In genomic region chr4:52822583-52823477, GRCh38 we compare ENCODE assay signal across 12 cellular contexts. TPM values are rescaled to one million over a fixed set of nuclear protein-coding genes. Genes with fewer than 3 reads are reported as not detected.
DNase-seq lines count a peak whose midpoint lies in the region; ATAC-seq and TF ChIP-seq lines count a peak whose summit lies in the region.
"Had no signal": no experiment of that assay in that cellular context is flagged by ENCODE, and none has a peak within 500 bp of the region (broad histone marks: within the 10 kb centered on the region; RNA-seq: fewer than 3 reads in every experiment).

No MANE protein-coding gene starts in this region.

- no peaks in the 10 kb centered on the region for H3K79me1 ChIP-seq in neuronal stem cell (ENCODE audit: low read depth, low read length)

- H3K4me2 ChIP-seq in neuronal stem cell (ENCODE audit: insufficient read depth, low read length, poor library complexity, severe bottlenecking) = no peak overlapping the region

- no peak for ATAC-seq in HG03196 (IDR thresholded peaks at IDR 0.05; ENCODE audit: unreplicated experiment)
- ATAC-seq: psoas muscle had no signal

- H3K9ac ChIP-seq in adipocyte (ENCODE audit: low read length) = peak overlapping the region; percentile 15
- H3K9ac ChIP-seq in neuronal stem cell (ENCODE audit: low read depth, low read length, poor library complexity) = no peak overlapping the region

- CTCF ChIA-PET in AG04450 (lab: Charles Lee) = interaction anchor here (0.9 to 1.8 kb wide), 3 partner anchors 30 to 160 kb away, joined by 3 to 5 read pairs (median 3); no protein-coding TSS in a partner anchor

- H3K27ac ChIP-seq in AG04450 (ENCODE audit: low read depth, low read length) = no peak overlapping the region
- peak overlapping the region in 1 of 2 donors; percentile 44 for H3K27ac ChIP-seq in testis
- no peak overlapping the region for H3K27ac ChIP-seq in neuronal stem cell (replicated peaks; ENCODE audit: low read length)
- H3K27ac ChIP-seq: psoas muscle, SJSA1 had no signal

- no peaks in the 10 kb centered on the region for H3K36me3 Mint-ChIP-seq in HFFc6 (ENCODE audit: low read depth)

- H3K27me3 ChIP-seq in AG04450 (ENCODE audit: control insufficient read depth, insufficient read depth, low read length) (no peaks in the 10 kb centered on the region), adipocyte (replicated peaks; ENCODE audit: control insufficient read depth, insufficient read depth, low read length) (no peaks in the 10 kb centered on the region), testis (no peaks in the 10 kb centered on the region), neuronal stem cell (ENCODE audit: control insufficient read depth in 3 of 3, insufficient read depth in 3 of 3, low read depth in 1 of 3, low read length in 3 of 3) (no peaks in the 10 kb centered on the region)
- H3K27me3 ChIP-seq: SJSA1 had no signal

- no peak overlapping the region; the same call in 1 of the 2 replicates for H3K4me3 Mint-ChIP-seq in HFFc6

- H3K9me3 ChIP-seq in AG04450 (ENCODE audit: control insufficient read depth, insufficient read depth, low read length) (no peaks in the 10 kb centered on the region), adipocyte (ENCODE audit: control insufficient read depth, low read length) (no peaks in the 10 kb centered on the region), testis (no peaks in the 10 kb centered on the region), neuronal stem cell (replicated peaks in 1 of 2; ENCODE audit: control insufficient read depth in 2 of 2, insufficient read depth in 1 of 2, low read depth in 1 of 2, low read length in 2 of 2) (peaks cover 0 to 2% of the 10 kb centered on the region in 2 donors)
- H3K9me3 ChIP-seq: psoas muscle, SJSA1 had no signal

- H2BK120ac ChIP-seq in neuronal stem cell (ENCODE audit: low read depth, low read length) = no peak overlapping the region

- no peak overlapping the region for H3K4ac ChIP-seq in neuronal stem cell (ENCODE audit: low read length)

- 56 to 59% methylated on average over 6 of the region's 6 CpGs for WGBS in testis, 2 donors
- WGBS in neuronal stem cell (ENCODE audit: extremely low coverage in 2 of 2, insufficient read length in 2 of 2, insufficient replicate concordance in 1 of 2), 2 donors = no CpG with 5 or more reads among the region's 6 CpGs

- POLR2A ChIA-PET in AG04450 (lab: Yijun Ruan, JAX) = interaction anchor here (0.5 to 1.4 kb wide), 4 partner anchors 70 to 154 kb away, joined by 3 to 6 read pairs (median 5); no protein-coding TSS in a partner anchor

- no peak overlapping the region for H3K18ac ChIP-seq in neuronal stem cell (ENCODE audit: low read length)

- no peak overlapping the region for H4K91ac ChIP-seq in neuronal stem cell (ENCODE audit: low read depth, low read length, poor library complexity)

- H3K36me3 ChIP-seq in adipocyte (ENCODE audit: control insufficient read depth, insufficient read depth, low read length, severe bottlenecking) (no peaks in the 10 kb centered on the region), testis (ENCODE audit: low read depth, missing control alignments) (no peaks in the 10 kb centered on the region), neuronal stem cell (replicated peaks in 1 of 2; ENCODE audit: control insufficient read depth in 2 of 2, insufficient read depth in 2 of 2, low read length in 2 of 2) (no peaks in the 10 kb centered on the region)
- H3K36me3 ChIP-seq: SJSA1 had no signal

- H2AK5ac ChIP-seq in neuronal stem cell (ENCODE audit: low read depth, low read length) = no peak overlapping the region

- no peak overlapping the region for H2BK12ac ChIP-seq in neuronal stem cell (ENCODE audit: low read length)

- H2BK15ac ChIP-seq in neuronal stem cell (ENCODE audit: low read length) = no peak overlapping the region

- no peak for TF ChIP-seq POLR2A in testis (IDR thresholded peaks at IDR 0.05)

- H3K4me3 ChIP-seq in AG04450 (ENCODE audit: low read depth, low read length) (no peak overlapping the region), adipocyte (ENCODE audit: low read length) (no peak overlapping the region), testis (no peak overlapping the region), neuronal stem cell (ENCODE audit: low read length in 2 of 2) (no peak overlapping the region)
- H3K4me3 ChIP-seq: psoas muscle, SJSA1 had no signal

- no peak overlapping the region for H2BK5ac ChIP-seq in neuronal stem cell (ENCODE audit: low read length)

- peak overlapping the region; percentile 42; the same call in 1 of the 2 replicates for H3K27ac Mint-ChIP-seq in HFFc6

- DNase-seq in AG04450 (ENCODE audit: low read depth, low spot score) (peak; percentile 64), HFFc6 (peak; percentile 72), adipocyte (ENCODE audit: low read depth) (peak; percentile 87), iris pigment epithelial cell (ENCODE audit: low read depth) (peak; percentile 87), testis (no peak), DMS114 treated with DMSO at 0.1 percent for 48 hours (lab: John Stamatoyannopoulos, UW; ENCODE audit: unreplicated experiment) (no peak), neuronal stem cell (ENCODE audit: low spot score) (no peak)
- DNase-seq: NCI-H2081, psoas muscle had no signal

- no peak overlapping the region for H3K23ac ChIP-seq in neuronal stem cell (ENCODE audit: low read depth, low read length, poor library complexity)

- no peaks in the 10 kb centered on the region for H3K9me3 Mint-ChIP-seq in HFFc6

- intact Hi-C loops in testis (cut with DNase I; ENCODE audit: low total_unique reads) = no loop called here

- H3K14ac ChIP-seq in neuronal stem cell (ENCODE audit: low read length) = no peak overlapping the region

- TF ChIP-seq CTCF in AG04450 (IDR thresholded peaks at IDR 0.05; ENCODE audit: low read depth, low read length) (no peak), HFFc6 (IDR thresholded peaks at IDR 0.05) (no peak), testis (IDR thresholded peaks at IDR 0.05) (no peak)

- peaks cover 19% of the 10 kb centered on the region for H3K4me1 ChIP-seq in adipocyte (ENCODE audit: control insufficient read depth, insufficient read depth, low read length)
- no peaks in the 10 kb centered on the region for H3K4me1 ChIP-seq in testis
- peaks cover 8 to 13% of the 10 kb centered on the region in 2 donors for H3K4me1 ChIP-seq in neuronal stem cell (ENCODE audit: control insufficient read depth in 2 of 2, insufficient read depth in 1 of 2, low read depth in 1 of 2, low read length in 2 of 2)

- H3K4me1 Mint-ChIP-seq in HFFc6 (ENCODE audit: low read depth) = peaks cover 42% of the 10 kb centered on the region

- no peak overlapping the region for H4K8ac ChIP-seq in neuronal stem cell (ENCODE audit: low read depth, low read length)

- no peak overlapping the region for H2AFZ ChIP-seq in neuronal stem cell (ENCODE audit: low read length)

- no peaks in the 10 kb centered on the region for H3K27me3 Mint-ChIP-seq in HFFc6 (ENCODE audit: insufficient read depth)

RNA-seq across cellular contexts. Expression of gene RASL11B, which starts 39.3 kb away (rescaled TPM):
- polyA plus RNA-seq in AG04450 (2011; rRNA removed) (4.1 and 4.3 TPM in 2 replicates), testis (ENCODE audit: insufficient read depth, low read depth, low replicate concordance) (15.3 TPM)
- polyA minus RNA-seq in AG04450 (2011; rRNA and poly(A)+ RNA removed) = 3.4 and 3.6 TPM in 2 replicates
- total RNA-seq in HFFc6 (2021; fragmentation: NEBNext Ultra II Directional; extraction: Animal tissue kit (Norgen Biotek cat#: 25700)) = under 1 TPM in 5 of 6 experiments, not detected in 1; 0.12 to 0.16 (median 0.14) TPM
- 10 to 100 TPM; 16.7 to 25.5 TPM for total RNA-seq in testis
- 5.3 TPM for polyA plus RNA-seq in neuronal stem cell (2013, experiment 1 of 2)
- polyA plus RNA-seq in neuronal stem cell (2013, experiment 2 of 2) = 5.3 TPM
- total RNA-seq: dermis microvascular lymphatic vessel endothelial cell had no signal

Comparison
In these comparisons a context has a peak if more than half of its experiments do, and no peak if none do; other contexts are left out.
1. DNase-seq: peak in AG04450 (single experiment), HFFc6 (single experiment), adipocyte (single experiment) and iris pigment epithelial cell (single experiment); none in testis (single experiment), DMS114 treated with DMSO at 0.1 percent for 48 hours (single experiment) and neuronal stem cell (single experiment).
2. RNA of gene RASL11B, which starts 39.3 kb away (total RNA-seq): 16.7 to 25.5 TPM in testis; 0.12 to 0.16 TPM in HFFc6; every median in the first group is over 10 times any median in the second.